In the genomic region with DNA sequence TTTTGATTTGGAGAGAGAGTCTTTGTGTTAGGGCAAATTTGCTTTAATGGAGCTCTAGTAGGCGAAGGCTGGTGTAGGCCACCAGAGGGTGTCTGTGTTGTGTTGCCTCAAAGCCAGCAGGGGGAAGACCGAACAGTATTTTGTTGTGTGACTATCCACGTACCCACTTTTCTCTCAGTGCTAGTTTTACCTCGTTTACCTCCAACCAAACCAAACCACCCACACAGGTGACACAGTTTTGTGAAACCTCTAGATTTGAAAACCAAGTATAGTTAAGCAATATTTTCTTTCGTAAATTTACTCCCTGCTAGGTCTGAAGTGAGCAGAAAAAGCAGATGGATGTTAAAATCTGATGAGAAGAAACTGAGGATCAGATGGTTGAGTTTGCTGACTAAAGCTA, we compare ENCODE assay signal across 8 cellular contexts. TPM values are rescaled to one million over a fixed set of nuclear protein-coding genes. Genes with fewer than 3 reads are reported as not detected.
A peak's percentile ranks its signal among the peaks of the same experiment; 100 is the strongest.
DNase-seq lines count a peak whose midpoint lies in the region; ATAC-seq and TF ChIP-seq lines count a peak whose summit lies in the region.

No MANE protein-coding gene starts in this region.

- no peak overlapping the region for H3K4me3 Mint-ChIP-seq in activated naive CD8-positive, alpha-beta T cell treated with anti-CD3 and anti-CD28 coated beads for 36 hours

- H3K9ac ChIP-seq in BLaER1 treated with 17β-estradiol and CSF1 and Interleukin-3, amounts not matched to agents 10 nM and 100 nM = peak overlapping the region in 8 of 11 experiments; percentile 2 to 45 (median 18); a peak in 9 of 22 replicates

- TF ChIP-seq CTCF in heart left ventricle (IDR thresholded peaks at IDR 0.05) (peak; percentile 70 to 97 (median 84)), psoas muscle (IDR thresholded peaks at IDR 0.05) (peak; percentile 83)

- H3K27ac ChIP-seq in BLaER1 treated with 17β-estradiol and CSF1 and Interleukin-3, amounts not matched to agents 10 nM and 100 nM = peak overlapping the region in 7 of 11 experiments; percentile 1 to 38 (median 29); a peak in 5 of 22 replicates
- peak overlapping the region in 10 of 12 donors; percentile 4 to 64 (median 34) for H3K27ac ChIP-seq in heart left ventricle
- peak overlapping the region; percentile 43 for H3K27ac ChIP-seq in psoas muscle
- peak overlapping the region; percentile 16 to 88 for H3K27ac ChIP-seq in aorta (ENCODE audit: low read depth in 1 of 2, low read length in 2 of 2)

- H3K9me3 ChIP-seq in BLaER1 treated with 17β-estradiol and CSF1 and Interleukin-3, amounts not matched to agents 10 nM and 100 nM (replicated peaks in 1 of 11) = no peaks in the 10 kb centered on the region
- H3K9me3 ChIP-seq in heart left ventricle (no peaks in the 10 kb centered on the region), psoas muscle (no peaks in the 10 kb centered on the region), aorta (ENCODE audit: control insufficient read depth, low read length) (no peaks in the 10 kb centered on the region)

- peaks cover 15% of the 10 kb centered on the region for H3K4me1 Mint-ChIP-seq in activated naive CD8-positive, alpha-beta T cell treated with anti-CD3 and anti-CD28 coated beads for 36 hours

- no peaks in the 10 kb centered on the region for H3K9me3 Mint-ChIP-seq in activated naive CD8-positive, alpha-beta T cell treated with anti-CD3 and anti-CD28 coated beads for 36 hours

- TF ChIP-seq POLR2A in heart left ventricle (IDR thresholded peaks at IDR 0.05) = no peak

- 21 to 25% (median 23%) methylated on average over 5 of the region's 5 CpGs for WGBS in heart left ventricle, 4 donors
- WGBS in psoas muscle, 3 donors = 24 to 28% (median 27%) methylated on average over 5 of the region's 5 CpGs
- WGBS in aorta, 2 donors = 13 to 15% methylated on average over 5 of the region's 5 CpGs

- intact Hi-C loops in heart left ventricle (cut with DNase I) = loop anchor here in 9 of 10 donors (1.0 to 10.0 kb wide), 10 partner anchors 49 to 203 kb away; a partner anchor contains a TSS
- intact Hi-C loops in psoas muscle (cut with DNase I) = loop anchor here in 1 of 2 donors (5.0 kb wide), 1 partner anchor 134 kb away; a partner anchor contains a TSS
- intact Hi-C loops in aorta (cut with DNase I) = loop anchor here (5.0 kb wide), 3 partner anchors 84 to 199 kb away; a partner anchor contains a TSS

- H3K4me3 ChIP-seq in BLaER1 treated with 17β-estradiol and CSF1 and Interleukin-3, amounts not matched to agents 10 nM and 100 nM = no peak overlapping the region
- H3K4me3 ChIP-seq in heart left ventricle (no peak overlapping the region), psoas muscle (no peak overlapping the region), aorta (ENCODE audit: low read length in 2 of 2) (no peak overlapping the region)

- DNase-seq in Kasumi-1 (lab: John Stamatoyannopoulos, UW) = peak; percentile 76 to 87
- peak; percentile 15 for DNase-seq in SIG-M5 (lab: John Stamatoyannopoulos, UW)
- peak; percentile 49 for DNase-seq in activated naive CD8-positive, alpha-beta T cell treated with anti-CD3 and anti-CD28 coated beads for 36 hours
- peak in 4 of 5 donors; percentile 39 to 71 (median 50) for DNase-seq in heart left ventricle
- peak in 1 of 2 donors; percentile 31 for DNase-seq in psoas muscle
- peak in 1 of 2 donors; percentile 63 for DNase-seq in aorta

- peak; percentile 51 for ATAC-seq in GM19372 (IDR thresholded peaks at IDR 0.05; ENCODE audit: low read depth, unreplicated experiment)
- ATAC-seq in heart left ventricle = peak; percentile 79 to 94 (median 92)
- peak; percentile 87 to 95 (median 90) for ATAC-seq in psoas muscle
- peak; percentile 90 for ATAC-seq in aorta (ENCODE audit: low FRiP score)

- H3K27ac Mint-ChIP-seq in activated naive CD8-positive, alpha-beta T cell treated with anti-CD3 and anti-CD28 coated beads for 36 hours = peak overlapping the region; percentile 59

- H3K36me3 Mint-ChIP-seq in activated naive CD8-positive, alpha-beta T cell treated with anti-CD3 and anti-CD28 coated beads for 36 hours = peaks cover 10% of the 10 kb centered on the region

- peaks cover 9 to 22% (median 13%) of the 10 kb centered on the region in 10 experiments; a peak in 13 of 20 replicates for H3K4me1 ChIP-seq in BLaER1 treated with 17β-estradiol and CSF1 and Interleukin-3, amounts not matched to agents 10 nM and 100 nM
- H3K4me1 ChIP-seq in heart left ventricle = peaks cover 0 to 18% (median 9%) of the 10 kb centered on the region in 12 donors
- peaks cover 5% of the 10 kb centered on the region for H3K4me1 ChIP-seq in psoas muscle
- no peaks in the 10 kb centered on the region for H3K4me1 ChIP-seq in aorta (ENCODE audit: control insufficient read depth in 1 of 2, insufficient read depth in 2 of 2, low read length in 2 of 2)

- H3K27me3 ChIP-seq in BLaER1 treated with 17β-estradiol and CSF1 and Interleukin-3, amounts not matched to agents 10 nM and 100 nM = no peaks in the 10 kb centered on the region
- no peaks in the 10 kb centered on the region for H3K27me3 ChIP-seq in heart left ventricle
- no peaks in the 10 kb centered on the region for H3K27me3 ChIP-seq in psoas muscle (ENCODE audit: insufficient read depth in 3 of 3, low read length in 2 of 3)
- no peaks in the 10 kb centered on the region for H3K27me3 ChIP-seq in aorta (ENCODE audit: control insufficient read depth in 1 of 2, insufficient read depth in 2 of 2, low read length in 1 of 2)

- no peaks in the 10 kb centered on the region for H3K27me3 Mint-ChIP-seq in activated naive CD8-positive, alpha-beta T cell treated with anti-CD3 and anti-CD28 coated beads for 36 hours

- H3K36me3 ChIP-seq in BLaER1 treated with 17β-estradiol and CSF1 and Interleukin-3, amounts not matched to agents 10 nM and 100 nM = peaks cover 60 to 80% (median 64%) of the 10 kb centered on the region in 11 experiments
- H3K36me3 ChIP-seq in heart left ventricle (peaks cover 0 to 79% (median 59%) of the 10 kb centered on the region in 9 donors), psoas muscle (ENCODE audit: insufficient read depth in 1 of 2, low read depth in 1 of 2) (peaks cover 4 to 77% of the 10 kb centered on the region in 2 donors), aorta (ENCODE audit: control insufficient read depth in 1 of 2, insufficient read depth in 2 of 2, low read length in 1 of 2) (peaks cover 0 to 4% of the 10 kb centered on the region in 2 donors)

- peak overlapping the region in 2 of 11 experiments; percentile 2 to 9; a peak in 1 of 22 replicates for H3K4me2 ChIP-seq in BLaER1 treated with 17β-estradiol and CSF1 and Interleukin-3, amounts not matched to agents 10 nM and 100 nM

- H4K20me1 ChIP-seq in BLaER1 treated with 17β-estradiol and CSF1 and Interleukin-3, amounts not matched to agents 10 nM and 100 nM = peaks cover 0 to 10% (median 0%) of the 10 kb centered on the region in 11 experiments; a peak in 1 of 22 replicates

RNA-seq across cellular contexts. Expression of a gene that starts 36.3 kb away (rescaled TPM):
- total RNA-seq in activated naive CD8-positive, alpha-beta T cell treated with anti-CD3 and anti-CD28 coated beads for 36 hours = not detected
- not detected for total RNA-seq in heart left ventricle
- not detected for polyA plus RNA-seq in heart left ventricle
- total RNA-seq in psoas muscle = not detected
- polyA plus RNA-seq in psoas muscle = not detected
- not detected for total RNA-seq in aorta
- 10 to 100 TPM in 1 of 2 donors, 1 to 10 TPM in 1; 5.1 to 14.4 TPM for polyA plus RNA-seq in aorta

RNA-seq across cellular contexts. Expression of a gene that starts 42.5 kb away (rescaled TPM):
- total RNA-seq in activated naive CD8-positive, alpha-beta T cell treated with anti-CD3 and anti-CD28 coated beads for 36 hours = 10 to 100 TPM; 41.0 to 47.3 TPM
- total RNA-seq in heart left ventricle (10 to 100 TPM in 5 of 9 donors, 1 to 10 TPM in 4; 7.8 to 19.5 (median 10.1) TPM), psoas muscle (10 to 100 TPM in 2 of 4 donors, 1 to 10 TPM in 2; 7.6 to 10.8 (median 10.4) TPM), aorta (10 to 100 TPM; 11.5 to 22.5 TPM)
- polyA plus RNA-seq in heart left ventricle (10 to 100 TPM; 12.6 to 23.5 TPM), psoas muscle (10 to 100 TPM; 10.2 to 23.3 (median 21.2) TPM), aorta (10 to 100 TPM in 1 of 2 donors, 1 to 10 TPM in 1; 8.8 to 36.3 TPM)

RNA-seq across cellular contexts. Expression of a gene that starts 44.3 kb away (rescaled TPM):
- 1 to 10 TPM; 8.4 to 8.7 TPM for total RNA-seq in activated naive CD8-positive, alpha-beta T cell treated with anti-CD3 and anti-CD28 coated beads for 36 hours
- total RNA-seq in heart left ventricle (10 to 100 TPM in 2 of 9 donors, 1 to 10 TPM in 7; 3.3 to 12.6 (median 4.2) TPM), psoas muscle (1 to 10 TPM; 1.9 to 2.9 (median 2.3) TPM), aorta (10 to 100 TPM; 21.2 to 44.5 TPM)
- polyA plus RNA-seq in heart left ventricle (1 to 10 TPM; 4.5 to 6.5 TPM), psoas muscle (1 to 10 TPM; 2.3 to 3.1 (median 3.0) TPM), aorta (10 to 100 TPM in 1 of 2 donors, 1 to 10 TPM in 1; 3.6 to 68.4 TPM)
